20 cellular contexts compared by ENCODE assay signal in genomic region chr18:63562284-63562683, GRCh38. TPM values are rescaled to one million over a fixed set of nuclear protein-coding genes. Genes with fewer than 3 reads are reported as not detected.
DNase-seq lines count a peak whose midpoint lies in the region; ATAC-seq, FAIRE-seq and TF ChIP-seq lines count a peak whose summit lies in the region.
"Had no signal": no experiment of that assay in that cellular context is flagged by ENCODE, and none has a peak within 500 bp of the region (broad histone marks: within the 10 kb centered on the region; RNA-seq: fewer than 3 reads in every experiment).

No MANE protein-coding gene starts in this region.

- TF ChIP-seq CTCF in breast epithelium (IDR thresholded peaks at IDR 0.05) = no peak

- intact Hi-C loops in breast epithelium (cut with DNase I; ENCODE audit: low total_unique reads) = no loop called here

- no peaks in the 10 kb centered on the region for H3K9me3 ChIP-seq in breast epithelium
- H3K9me3 ChIP-seq: gastrocnemius medialis, suprapubic skin had no signal

- ATAC-seq in GM18907 (IDR thresholded peaks at IDR 0.05; ENCODE audit: unreplicated experiment) (peak; percentile 61), GM21619 (IDR thresholded peaks at IDR 0.05; ENCODE audit: unreplicated experiment) (peak; percentile 79), HG03175 (IDR thresholded peaks at IDR 0.05; ENCODE audit: unreplicated experiment) (peak; percentile 82)
- ATAC-seq: activated T-cell treated with anti-CD3 and anti-CD28 coated beads, Interleukin-2, amount 50 U/mL, for 4 hours; CD8-positive, alpha-beta T cell; gastrocnemius medialis; SK-N-SH treated with all-trans-retinoic acid at 6 μM for 48 hours had no signal

- no peaks in the 10 kb centered on the region for H3K27me3 ChIP-seq in breast epithelium
- H3K27me3 ChIP-seq: gastrocnemius medialis, suprapubic skin had no signal

- no peaks in the 10 kb centered on the region for H3K36me3 ChIP-seq in breast epithelium
- H3K36me3 ChIP-seq: gastrocnemius medialis, suprapubic skin had no signal

- peak; percentile 73 for DNase-seq in RPMI8226
- no peak for DNase-seq in H54 (ENCODE audit: insufficient read length, low spot score)
- no peak for DNase-seq in breast epithelium (ENCODE audit: low spot score in 2 of 2)
- DNase-seq in stimulated activated CD4-positive, alpha-beta T cell treated with anti-CD3 and anti-CD28 coated beads, Interleukin-4, amount 100 ng/mL, for 1 hour = no peak
- DNase-seq in hypothalamus (lab: John Stamatoyannopoulos, UW) = no peak
- DNase-seq: activated CD4-positive, CD25-positive, alpha-beta regulatory T cell treated with anti-CD3 and anti-CD28 coated beads, Interleukin-2, amount 50 U/mL, for 72 hours; activated T-cell treated with anti-CD3 and anti-CD28 coated beads, Interleukin-2, amount 50 U/mL, for 4 hours; CD8-positive, alpha-beta T cell; effector CD8-positive, alpha-beta T cell; gastrocnemius medialis; H7; NCI-H1436; NCI-H774 had no signal

- TF ChIP-seq POLR2A in H54 (IDR thresholded peaks at IDR 0.05; ENCODE audit: low read depth, low read length) = no peak
- TF ChIP-seq POLR2A in breast epithelium (IDR thresholded peaks at IDR 0.05) = no peak

- H3K4me3 ChIP-seq in breast epithelium = no peak overlapping the region
- H3K4me3 ChIP-seq: gastrocnemius medialis, suprapubic skin had no signal

- no peaks in the 10 kb centered on the region for H3K4me1 ChIP-seq in breast epithelium
- H3K4me1 ChIP-seq: gastrocnemius medialis, suprapubic skin had no signal

- no peak overlapping the region for H3K27ac ChIP-seq in breast epithelium
- H3K27ac ChIP-seq: gastrocnemius medialis, suprapubic skin had no signal

- no peak for FAIRE-seq in H54 (lab: Jason Lieb, UNC)

RNA-seq across cellular contexts. Expression of gene SERPINB12, which starts 20.1 kb away (rescaled TPM):
- not detected for total RNA-seq in breast epithelium
- total RNA-seq: activated T-cell treated with anti-CD3 and anti-CD28 coated beads, Interleukin-2, amount 50 U/mL, for 4 hours; astrocyte; CD8-positive, alpha-beta T cell; gastrocnemius medialis; H7; kidney epithelial cell had no signal

RNA-seq across cellular contexts. Expression of gene SERPINB13, which starts 24.9 kb away (rescaled TPM):
- total RNA-seq in breast epithelium = not detected
- total RNA-seq: activated T-cell treated with anti-CD3 and anti-CD28 coated beads, Interleukin-2, amount 50 U/mL, for 4 hours; astrocyte; CD8-positive, alpha-beta T cell; gastrocnemius medialis; H7; kidney epithelial cell had no signal
